1 cellular context compared by ENCODE assay signal in genomic region chr2:216164087-216164486, GRCh38.
TF ChIP-seq lines count a peak whose summit lies in the region.

No MANE protein-coding gene starts in this region.

TF ChIP-seq in GM23338, 12 proteins besides CTCF, POLR2A, EP300 and RAD21 (continued from another document):
- TF ChIP-seq NANOG (IDR thresholded peaks at IDR 0.05; ENCODE audit: borderline replicate concordance): no peak
- no peak for TF ChIP-seq JUNB (IDR thresholded peaks at IDR 0.05; ENCODE audit: unreplicated experiment)
- TF ChIP-seq POLR2AphosphoS5 (IDR thresholded peaks at IDR 0.05; ENCODE audit: low read depth): no peak
- TF ChIP-seq ZNF331 (CRISPR knock-in tag; IDR thresholded peaks at IDR 0.05; ENCODE audit: low read depth): no peak
- TF ChIP-seq REST (IDR thresholded peaks at IDR 0.05; ENCODE audit: unreplicated experiment): no peak
- TF ChIP-seq EZH2phosphoT487 (IDR thresholded peaks at IDR 0.05; ENCODE audit: unreplicated experiment): no peak
- TF ChIP-seq, protein P1, sequence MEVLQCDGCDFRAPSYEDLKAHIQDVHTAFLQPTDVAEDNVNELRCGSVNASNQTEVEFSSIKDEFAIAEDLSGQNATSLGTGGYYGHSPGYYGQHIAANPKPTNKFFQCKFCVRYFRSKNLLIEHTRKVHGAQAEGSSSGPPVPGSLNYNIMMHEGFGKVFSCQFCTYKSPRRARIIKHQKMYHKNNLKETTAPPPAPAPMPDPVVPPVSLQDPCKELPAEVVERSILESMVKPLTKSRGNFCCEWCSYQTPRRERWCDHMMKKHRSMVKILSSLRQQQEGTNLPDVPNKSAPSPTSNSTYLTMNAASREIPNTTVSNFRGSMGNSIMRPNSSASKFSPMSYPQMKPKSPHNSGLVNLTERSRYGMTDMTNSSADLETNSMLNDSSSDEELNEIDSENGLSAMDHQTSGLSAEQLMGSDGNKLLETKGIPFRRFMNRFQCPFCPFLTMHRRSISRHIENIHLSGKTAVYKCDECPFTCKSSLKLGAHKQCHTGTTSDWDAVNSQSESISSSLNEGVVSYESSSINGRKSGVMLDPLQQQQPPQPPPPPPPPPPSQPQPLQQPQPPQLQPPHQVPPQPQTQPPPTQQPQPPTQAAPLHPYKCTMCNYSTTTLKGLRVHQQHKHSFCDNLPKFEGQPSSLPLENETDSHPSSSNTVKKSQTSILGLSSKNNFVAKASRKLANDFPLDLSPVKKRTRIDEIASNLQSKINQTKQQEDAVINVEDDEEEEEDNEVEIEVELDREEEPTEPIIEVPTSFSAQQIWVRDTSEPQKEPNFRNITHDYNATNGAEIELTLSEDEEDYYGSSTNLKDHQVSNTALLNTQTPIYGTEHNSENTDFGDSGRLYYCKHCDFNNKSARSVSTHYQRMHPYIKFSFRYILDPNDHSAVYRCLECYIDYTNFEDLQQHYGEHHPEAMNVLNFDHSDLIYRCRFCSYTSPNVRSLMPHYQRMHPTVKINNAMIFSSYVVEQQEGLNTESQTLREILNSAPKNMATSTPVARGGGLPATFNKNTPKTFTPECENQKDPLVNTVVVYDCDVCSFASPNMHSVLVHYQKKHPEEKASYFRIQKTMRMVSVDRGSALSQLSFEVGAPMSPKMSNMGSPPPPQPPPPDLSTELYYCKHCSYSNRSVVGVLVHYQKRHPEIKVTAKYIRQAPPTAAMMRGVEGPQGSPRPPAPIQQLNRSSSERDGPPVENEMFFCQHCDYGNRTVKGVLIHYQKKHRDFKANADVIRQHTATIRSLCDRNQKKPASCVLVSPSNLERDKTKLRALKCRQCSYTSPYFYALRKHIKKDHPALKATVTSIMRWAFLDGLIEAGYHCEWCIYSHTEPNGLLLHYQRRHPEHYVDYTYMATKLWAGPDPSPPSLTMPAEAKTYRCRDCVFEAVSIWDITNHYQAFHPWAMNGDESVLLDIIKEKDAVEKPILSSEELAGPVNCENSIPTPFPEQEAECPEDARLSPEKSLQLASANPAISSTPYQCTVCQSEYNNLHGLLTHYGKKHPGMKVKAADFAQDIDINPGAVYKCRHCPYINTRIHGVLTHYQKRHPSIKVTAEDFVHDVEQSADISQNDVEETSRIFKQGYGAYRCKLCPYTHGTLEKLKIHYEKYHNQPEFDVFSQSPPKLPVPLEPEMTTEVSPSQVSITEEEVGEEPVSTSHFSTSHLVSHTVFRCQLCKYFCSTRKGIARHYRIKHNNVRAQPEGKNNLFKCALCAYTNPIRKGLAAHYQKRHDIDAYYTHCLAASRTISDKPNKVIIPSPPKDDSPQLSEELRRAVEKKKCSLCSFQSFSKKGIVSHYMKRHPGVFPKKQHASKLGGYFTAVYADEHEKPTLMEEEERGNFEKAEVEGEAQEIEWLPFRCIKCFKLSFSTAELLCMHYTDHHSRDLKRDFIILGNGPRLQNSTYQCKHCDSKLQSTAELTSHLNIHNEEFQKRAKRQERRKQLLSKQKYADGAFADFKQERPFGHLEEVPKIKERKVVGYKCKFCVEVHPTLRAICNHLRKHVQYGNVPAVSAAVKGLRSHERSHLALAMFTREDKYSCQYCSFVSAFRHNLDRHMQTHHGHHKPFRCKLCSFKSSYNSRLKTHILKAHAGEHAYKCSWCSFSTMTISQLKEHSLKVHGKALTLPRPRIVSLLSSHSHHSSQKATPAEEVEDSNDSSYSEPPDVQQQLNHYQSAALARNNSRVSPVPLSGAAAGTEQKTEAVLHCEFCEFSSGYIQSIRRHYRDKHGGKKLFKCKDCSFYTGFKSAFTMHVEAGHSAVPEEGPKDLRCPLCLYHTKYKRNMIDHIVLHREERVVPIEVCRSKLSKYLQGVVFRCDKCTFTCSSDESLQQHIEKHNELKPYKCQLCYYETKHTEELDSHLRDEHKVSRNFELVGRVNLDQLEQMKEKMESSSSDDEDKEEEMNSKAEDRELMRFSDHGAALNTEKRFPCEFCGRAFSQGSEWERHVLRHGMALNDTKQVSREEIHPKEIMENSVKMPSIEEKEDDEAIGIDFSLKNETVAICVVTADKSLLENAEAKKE (CRISPR knock-in tag; IDR thresholded peaks at IDR 0.05): no peak
TF ChIP-seq in GM23338: peak in this region for 0.
